In genomic region chr11:16924826-16925494, GRCh38 we compare ENCODE assay signal across 7 cellular contexts.
DNase-seq lines count a peak whose midpoint lies in the region; ATAC-seq and TF ChIP-seq lines count a peak whose summit lies in the region.

No MANE protein-coding gene starts in this region.

- whole genome bisulfite sequencing in heart right ventricle, 2 donors: 1 to 3% methylated on average over 47 of the region's 47 CpGs
- 3% methylated on average over 42 of the region's 47 CpGs for WGBS in prostate gland

- H3K36me3 Mint-ChIP-seq in activated T-helper 17 cell treated with anti-CD3 and anti-CD28 coated beads, Interleukin-2, amount 50 U/mL, for 72 hours (ENCODE audit: low read depth): no peaks in the 10 kb centered on the region

- intact Hi-C loops in heart right ventricle (cut with DNase I) (no loop called here), prostate gland (cut with DNase I) (no loop called here)

- H3K4me1 Mint-ChIP-seq in activated T-helper 17 cell treated with anti-CD3 and anti-CD28 coated beads, Interleukin-2, amount 50 U/mL, for 72 hours: peaks cover 7% of the 10 kb centered on the region

- peak overlapping the region; percentile 55 for H3K4me3 Mint-ChIP-seq in activated T-helper 17 cell treated with anti-CD3 and anti-CD28 coated beads, Interleukin-2, amount 50 U/mL, for 72 hours

- TF ChIP-seq CTCF in GM13976 (IDR thresholded peaks at IDR 0.05; ENCODE audit: borderline replicate concordance, control extremely low read depth, extremely low read depth, insufficient read depth, missing control alignments) (no peak), heart right ventricle (IDR thresholded peaks at IDR 0.05) (no peak), prostate gland (IDR thresholded peaks at IDR 0.05) (no peak)

- no peak overlapping the region for H3K27ac Mint-ChIP-seq in activated T-helper 17 cell treated with anti-CD3 and anti-CD28 coated beads, Interleukin-2, amount 50 U/mL, for 72 hours

- peaks cover 0 to 50% (median 21%) of the 10 kb centered on the region in 9 donors for H3K4me1 ChIP-seq in heart right ventricle
- no peaks in the 10 kb centered on the region for H3K4me1 ChIP-seq in prostate gland (replicated peaks)

- ATAC-seq in HG02973 (IDR thresholded peaks at IDR 0.05; ENCODE audit: unreplicated experiment) (peak; percentile 21), heart right ventricle (peak; percentile 40 to 77 (median 54))
- peak; percentile 22 for ATAC-seq in activated T-helper 17 cell treated with anti-CD3 and anti-CD28 coated beads, Interleukin-2, amount 50 U/mL, for 72 hours (replicated peaks)

- in situ Hi-C loops in GM13976 (cut with MboI; ENCODE audit: low sequenced_read_pairs, unreplicated experiment): loop anchor here (25.0 kb wide), 1 partner anchor 287 kb away; the partner anchor contains the start of gene PIK3C2A

- DNase-seq in GM13976 (ENCODE audit: low spot score): peak; percentile 65
- peak; percentile 39 to 45 for DNase-seq in heart right ventricle
- peak; percentile 79 for DNase-seq in prostate gland (ENCODE audit: low spot score)
- no peak for DNase-seq in SK-N-DZ (ENCODE audit: low spot score)
- no peak for DNase-seq in activated gamma-delta T cell (lab: John Stamatoyannopoulos, UW)

- H3K9me3 Mint-ChIP-seq in activated T-helper 17 cell treated with anti-CD3 and anti-CD28 coated beads, Interleukin-2, amount 50 U/mL, for 72 hours: no peaks in the 10 kb centered on the region

- H3K36me3 ChIP-seq in heart right ventricle: no peaks in the 10 kb centered on the region
- H3K36me3 ChIP-seq in prostate gland: no peaks in the 10 kb centered on the region

- H3K4me3 ChIP-seq in heart right ventricle: peak overlapping the region; percentile 12 to 74 (median 61)
- H3K4me3 ChIP-seq in prostate gland: peak overlapping the region; percentile 38 to 40

- H3K27me3 ChIP-seq in heart right ventricle (peaks cover 0 to 49% (median 13%) of the 10 kb centered on the region in 7 donors), prostate gland (replicated peaks; ENCODE audit: insufficient read depth) (no peaks in the 10 kb centered on the region)

- H3K27ac ChIP-seq in heart right ventricle (peak overlapping the region in 9 of 10 donors; percentile 50 to 86 (median 77)), prostate gland (peak overlapping the region; percentile 58 to 67)

- TF ChIP-seq POLR2A in prostate gland (IDR thresholded peaks at IDR 0.05): no peak

- H3K9me3 ChIP-seq in heart right ventricle (no peaks in the 10 kb centered on the region), prostate gland (no peaks in the 10 kb centered on the region)

- peaks cover 9% of the 10 kb centered on the region for H3K27me3 Mint-ChIP-seq in activated T-helper 17 cell treated with anti-CD3 and anti-CD28 coated beads, Interleukin-2, amount 50 U/mL, for 72 hours

Comparison
In these comparisons a context has a peak if more than half of its experiments do, and no peak if none do; other contexts are left out.
1. DNase-seq: peak in GM13976 (single experiment), heart right ventricle (2 of 2) and prostate gland (single experiment); none in SK-N-DZ (single experiment) and activated gamma-delta T cell (single experiment).
2. Peak in every context shown above with its lines, with median percentiles within 50 percentile points of each other: ATAC-seq.